ENCODE assay signal across 1 cellular context in the genomic region with DNA sequence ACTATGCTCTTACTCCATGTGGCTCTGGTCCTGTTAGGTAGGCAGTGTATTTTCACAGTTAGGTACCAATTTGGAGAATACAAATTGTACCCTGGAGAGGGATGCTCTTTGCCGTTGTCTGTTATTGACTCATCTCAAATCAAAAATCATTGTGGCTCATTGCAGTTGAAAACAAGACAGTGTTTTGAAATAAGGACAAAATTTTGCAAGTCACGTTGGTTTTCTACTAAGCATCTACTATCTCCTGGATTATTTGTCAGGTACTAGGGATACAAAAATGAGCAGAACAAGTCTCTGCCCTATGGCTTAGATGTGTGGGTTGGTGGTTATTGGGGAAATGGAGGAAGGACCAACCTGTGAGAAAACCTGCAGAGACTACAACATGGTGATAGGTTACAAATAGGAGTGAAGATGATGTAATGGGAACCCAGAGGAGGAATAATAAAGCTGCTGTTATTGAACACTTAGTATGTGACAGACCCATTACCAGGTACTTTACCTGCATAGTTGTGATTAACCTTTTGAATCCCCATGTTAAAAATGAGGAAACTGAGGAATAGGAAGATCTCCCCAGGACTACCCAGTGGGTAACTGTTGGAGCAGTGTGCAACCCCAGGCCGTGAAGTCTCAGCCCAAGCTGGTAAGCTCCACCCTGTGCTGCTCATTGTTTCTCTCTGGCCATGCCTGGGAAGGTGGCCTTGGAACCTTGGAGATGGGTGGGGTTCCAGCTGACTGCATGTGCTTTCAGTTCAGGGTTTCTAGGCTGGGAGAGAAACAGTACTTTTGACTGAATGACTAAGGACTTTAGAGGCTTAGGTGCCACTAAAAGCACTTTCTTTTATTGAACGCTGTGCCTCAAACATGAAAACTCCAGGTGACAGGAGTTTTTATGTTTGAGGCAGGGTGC.
TF ChIP-seq lines count a peak whose summit lies in the region.

No MANE protein-coding gene starts in this region.

TF ChIP-seq in HepG2, 621 proteins besides CTCF, POLR2A, EP300 and RAD21 (continued from another document and continues in another):
- TF ChIP-seq, protein P1, sequence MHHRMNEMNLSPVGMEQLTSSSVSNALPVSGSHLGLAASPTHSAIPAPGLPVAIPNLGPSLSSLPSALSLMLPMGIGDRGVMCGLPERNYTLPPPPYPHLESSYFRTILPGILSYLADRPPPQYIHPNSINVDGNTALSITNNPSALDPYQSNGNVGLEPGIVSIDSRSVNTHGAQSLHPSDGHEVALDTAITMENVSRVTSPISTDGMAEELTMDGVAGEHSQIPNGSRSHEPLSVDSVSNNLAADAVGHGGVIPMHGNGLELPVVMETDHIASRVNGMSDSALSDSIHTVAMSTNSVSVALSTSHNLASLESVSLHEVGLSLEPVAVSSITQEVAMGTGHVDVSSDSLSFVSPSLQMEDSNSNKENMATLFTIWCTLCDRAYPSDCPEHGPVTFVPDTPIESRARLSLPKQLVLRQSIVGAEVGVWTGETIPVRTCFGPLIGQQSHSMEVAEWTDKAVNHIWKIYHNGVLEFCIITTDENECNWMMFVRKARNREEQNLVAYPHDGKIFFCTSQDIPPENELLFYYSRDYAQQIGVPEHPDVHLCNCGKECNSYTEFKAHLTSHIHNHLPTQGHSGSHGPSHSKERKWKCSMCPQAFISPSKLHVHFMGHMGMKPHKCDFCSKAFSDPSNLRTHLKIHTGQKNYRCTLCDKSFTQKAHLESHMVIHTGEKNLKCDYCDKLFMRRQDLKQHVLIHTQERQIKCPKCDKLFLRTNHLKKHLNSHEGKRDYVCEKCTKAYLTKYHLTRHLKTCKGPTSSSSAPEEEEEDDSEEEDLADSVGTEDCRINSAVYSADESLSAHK (CRISPR knock-in tag; IDR thresholded peaks at IDR 0.05; ENCODE audit: borderline replicate concordance), result no peak
- TF ChIP-seq SMAD3 (CRISPR knock-in tag; IDR thresholded peaks at IDR 0.05) (peak; percentile 78; the same call in 1 of the 2 replicates), GATA4 (IDR thresholded peaks at IDR 0.05; ENCODE audit: borderline replicate concordance, low read depth) (no peak), ZNF589 (CRISPR knock-in tag; conservative IDR thresholded peaks at IDR 0.05) (no peak), HNF4G (IDR thresholded peaks at IDR 0.05; ENCODE audit: borderline replicate concordance, low read depth, low read length) (no peak), HNF4G (CRISPR knock-in tag; IDR thresholded peaks at IDR 0.05; ENCODE audit: borderline replicate concordance, low read depth) (no peak), NR3C1 (CRISPR knock-in tag; IDR thresholded peaks at IDR 0.05) (no peak), SKI (IDR thresholded peaks at IDR 0.05; ENCODE audit: partially characterized antibody) (no peak), ZNF335 (CRISPR knock-in tag; IDR thresholded peaks at IDR 0.05) (no peak), CBX1 (IDR thresholded peaks at IDR 0.05; ENCODE audit: low read depth) (no peak), XRCC5 (optimal IDR thresholded peaks at IDR 0.05; ENCODE audit: low read length) (no peak), NR2C2 (CRISPR knock-in tag; IDR thresholded peaks at IDR 0.05; ENCODE audit: borderline replicate concordance) (no peak), RFXANK (CRISPR knock-in tag; IDR thresholded peaks at IDR 0.05) (no peak), KAT7 (CRISPR knock-in tag; IDR thresholded peaks at IDR 0.05; ENCODE audit: borderline replicate concordance) (peak; percentile 73; the same call in 1 of the 2 replicates), SALL2 (CRISPR knock-in tag; IDR thresholded peaks at IDR 0.05) (no peak), MIER2 (CRISPR knock-in tag; IDR thresholded peaks at IDR 0.05) (peak; percentile 48; the same call in 1 of the 2 replicates), TP53 (CRISPR knock-in tag; conservative IDR thresholded peaks at IDR 0.05) (no peak), EZH2 (conservative IDR thresholded peaks at IDR 0.05; ENCODE audit: low read depth, low read length) (no peak), REXO4 (CRISPR knock-in tag; IDR thresholded peaks at IDR 0.05; ENCODE audit: borderline replicate concordance) (no peak), GPN1 (CRISPR knock-in tag; IDR thresholded peaks at IDR 0.05; ENCODE audit: borderline replicate concordance) (no peak), ZNF180 (CRISPR knock-in tag; IDR thresholded peaks at IDR 0.05; ENCODE audit: borderline replicate concordance, low read depth) (no peak), SP4 (CRISPR knock-in tag; IDR thresholded peaks at IDR 0.05) (0 out of 2 replicates have a peak, but pooled peaks have one; percentile 28), ZNF660 (CRISPR knock-in tag; IDR thresholded peaks at IDR 0.05; ENCODE audit: borderline replicate concordance, low read depth) (no peak), ZSCAN21 (CRISPR knock-in tag; IDR thresholded peaks at IDR 0.05; ENCODE audit: borderline replicate concordance) (no peak), SP1 (IDR thresholded peaks at IDR 0.05) (no peak), SP1 (CRISPR knock-in tag; IDR thresholded peaks at IDR 0.05) (no peak), PAF1 (CRISPR knock-in tag; IDR thresholded peaks at IDR 0.05) (no peak), RARA (CRISPR knock-in tag; IDR thresholded peaks at IDR 0.05) (0 out of 2 replicates have a peak, but pooled peaks have one; percentile 28), ISL2 (CRISPR knock-in tag; IDR thresholded peaks at IDR 0.05) (no peak), NCOR1 (IDR thresholded peaks at IDR 0.05; ENCODE audit: borderline replicate concordance, low read length) (no peak)
- TF ChIP-seq, protein P2, sequence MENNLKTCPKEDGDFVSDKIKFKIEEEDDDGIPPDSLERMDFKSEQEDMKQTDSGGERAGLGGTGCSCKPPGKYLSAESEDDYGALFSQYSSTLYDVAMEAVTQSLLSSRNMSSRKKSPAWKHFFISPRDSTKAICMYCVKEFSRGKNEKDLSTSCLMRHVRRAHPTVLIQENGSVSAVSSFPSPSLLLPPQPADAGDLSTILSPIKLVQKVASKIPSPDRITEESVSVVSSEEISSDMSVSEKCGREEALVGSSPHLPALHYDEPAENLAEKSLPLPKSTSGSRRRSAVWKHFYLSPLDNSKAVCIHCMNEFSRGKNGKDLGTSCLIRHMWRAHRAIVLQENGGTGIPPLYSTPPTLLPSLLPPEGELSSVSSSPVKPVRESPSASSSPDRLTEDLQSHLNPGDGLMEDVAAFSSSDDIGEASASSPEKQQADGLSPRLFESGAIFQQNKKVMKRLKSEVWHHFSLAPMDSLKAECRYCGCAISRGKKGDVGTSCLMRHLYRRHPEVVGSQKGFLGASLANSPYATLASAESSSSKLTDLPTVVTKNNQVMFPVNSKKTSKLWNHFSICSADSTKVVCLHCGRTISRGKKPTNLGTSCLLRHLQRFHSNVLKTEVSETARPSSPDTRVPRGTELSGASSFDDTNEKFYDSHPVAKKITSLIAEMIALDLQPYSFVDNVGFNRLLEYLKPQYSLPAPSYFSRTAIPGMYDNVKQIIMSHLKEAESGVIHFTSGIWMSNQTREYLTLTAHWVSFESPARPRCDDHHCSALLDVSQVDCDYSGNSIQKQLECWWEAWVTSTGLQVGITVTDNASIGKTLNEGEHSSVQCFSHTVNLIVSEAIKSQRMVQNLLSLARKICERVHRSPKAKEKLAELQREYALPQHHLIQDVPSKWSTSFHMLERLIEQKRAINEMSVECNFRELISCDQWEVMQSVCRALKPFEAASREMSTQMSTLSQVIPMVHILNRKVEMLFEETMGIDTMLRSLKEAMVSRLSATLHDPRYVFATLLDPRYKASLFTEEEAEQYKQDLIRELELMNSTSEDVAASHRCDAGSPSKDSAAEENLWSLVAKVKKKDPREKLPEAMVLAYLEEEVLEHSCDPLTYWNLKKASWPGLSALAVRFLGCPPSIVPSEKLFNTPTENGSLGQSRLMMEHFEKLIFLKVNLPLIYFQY (CRISPR knock-in tag; IDR thresholded peaks at IDR 0.05; ENCODE audit: borderline replicate concordance), result no peak
- TF ChIP-seq, protein P3, sequence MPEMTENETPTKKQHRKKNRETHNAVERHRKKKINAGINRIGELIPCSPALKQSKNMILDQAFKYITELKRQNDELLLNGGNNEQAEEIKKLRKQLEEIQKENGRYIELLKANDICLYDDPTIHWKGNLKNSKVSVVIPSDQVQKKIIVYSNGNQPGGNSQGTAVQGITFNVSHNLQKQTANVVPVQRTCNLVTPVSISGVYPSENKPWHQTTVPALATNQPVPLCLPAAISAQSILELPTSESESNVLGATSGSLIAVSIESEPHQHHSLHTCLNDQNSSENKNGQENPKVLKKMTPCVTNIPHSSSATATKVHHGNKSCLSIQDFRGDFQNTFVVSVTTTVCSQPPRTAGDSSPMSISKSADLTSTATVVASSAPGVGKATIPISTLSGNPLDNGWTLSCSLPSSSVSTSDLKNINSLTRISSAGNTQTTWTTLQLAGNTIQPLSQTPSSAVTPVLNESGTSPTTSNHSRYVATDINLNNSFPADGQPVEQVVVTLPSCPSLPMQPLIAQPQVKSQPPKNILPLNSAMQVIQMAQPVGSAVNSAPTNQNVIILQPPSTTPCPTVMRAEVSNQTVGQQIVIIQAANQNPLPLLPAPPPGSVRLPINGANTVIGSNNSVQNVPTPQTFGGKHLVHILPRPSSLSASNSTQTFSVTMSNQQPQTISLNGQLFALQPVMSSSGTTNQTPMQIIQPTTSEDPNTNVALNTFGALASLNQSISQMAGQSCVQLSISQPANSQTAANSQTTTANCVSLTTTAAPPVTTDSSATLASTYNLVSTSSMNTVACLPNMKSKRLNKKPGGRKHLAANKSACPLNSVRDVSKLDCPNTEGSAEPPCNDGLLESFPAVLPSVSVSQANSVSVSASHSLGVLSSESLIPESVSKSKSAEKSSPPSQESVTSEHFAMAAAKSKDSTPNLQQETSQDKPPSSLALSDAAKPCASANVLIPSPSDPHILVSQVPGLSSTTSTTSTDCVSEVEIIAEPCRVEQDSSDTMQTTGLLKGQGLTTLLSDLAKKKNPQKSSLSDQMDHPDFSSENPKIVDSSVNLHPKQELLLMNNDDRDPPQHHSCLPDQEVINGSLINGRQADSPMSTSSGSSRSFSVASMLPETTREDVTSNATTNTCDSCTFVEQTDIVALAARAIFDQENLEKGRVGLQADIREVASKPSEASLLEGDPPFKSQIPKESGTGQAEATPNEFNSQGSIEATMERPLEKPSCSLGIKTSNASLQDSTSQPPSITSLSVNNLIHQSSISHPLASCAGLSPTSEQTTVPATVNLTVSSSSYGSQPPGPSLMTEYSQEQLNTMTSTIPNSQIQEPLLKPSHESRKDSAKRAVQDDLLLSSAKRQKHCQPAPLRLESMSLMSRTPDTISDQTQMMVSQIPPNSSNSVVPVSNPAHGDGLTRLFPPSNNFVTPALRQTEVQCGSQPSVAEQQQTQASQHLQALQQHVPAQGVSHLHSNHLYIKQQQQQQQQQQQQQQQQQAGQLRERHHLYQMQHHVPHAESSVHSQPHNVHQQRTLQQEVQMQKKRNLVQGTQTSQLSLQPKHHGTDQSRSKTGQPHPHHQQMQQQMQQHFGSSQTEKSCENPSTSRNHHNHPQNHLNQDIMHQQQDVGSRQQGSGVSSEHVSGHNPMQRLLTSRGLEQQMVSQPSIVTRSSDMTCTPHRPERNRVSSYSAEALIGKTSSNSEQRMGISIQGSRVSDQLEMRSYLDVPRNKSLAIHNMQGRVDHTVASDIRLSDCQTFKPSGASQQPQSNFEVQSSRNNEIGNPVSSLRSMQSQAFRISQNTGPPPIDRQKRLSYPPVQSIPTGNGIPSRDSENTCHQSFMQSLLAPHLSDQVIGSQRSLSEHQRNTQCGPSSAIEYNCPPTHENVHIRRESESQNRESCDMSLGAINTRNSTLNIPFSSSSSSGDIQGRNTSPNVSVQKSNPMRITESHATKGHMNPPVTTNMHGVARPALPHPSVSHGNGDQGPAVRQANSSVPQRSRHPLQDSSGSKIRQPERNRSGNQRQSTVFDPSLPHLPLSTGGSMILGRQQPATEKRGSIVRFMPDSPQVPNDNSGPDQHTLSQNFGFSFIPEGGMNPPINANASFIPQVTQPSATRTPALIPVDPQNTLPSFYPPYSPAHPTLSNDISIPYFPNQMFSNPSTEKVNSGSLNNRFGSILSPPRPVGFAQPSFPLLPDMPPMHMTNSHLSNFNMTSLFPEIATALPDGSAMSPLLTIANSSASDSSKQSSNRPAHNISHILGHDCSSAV (CRISPR knock-in tag; IDR thresholded peaks at IDR 0.05; ENCODE audit: borderline replicate concordance), result no peak
- TF ChIP-seq, protein P4, sequence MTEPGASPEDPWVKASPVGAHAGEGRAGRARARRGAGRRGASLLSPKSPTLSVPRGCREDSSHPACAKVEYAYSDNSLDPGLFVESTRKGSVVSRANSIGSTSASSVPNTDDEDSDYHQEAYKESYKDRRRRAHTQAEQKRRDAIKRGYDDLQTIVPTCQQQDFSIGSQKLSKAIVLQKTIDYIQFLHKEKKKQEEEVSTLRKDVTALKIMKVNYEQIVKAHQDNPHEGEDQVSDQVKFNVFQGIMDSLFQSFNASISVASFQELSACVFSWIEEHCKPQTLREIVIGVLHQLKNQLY (CRISPR knock-in tag; IDR thresholded peaks at IDR 0.05), result peak; percentile 47; the same call in 1 of the 2 replicates
- TF ChIP-seq, protein P5, sequence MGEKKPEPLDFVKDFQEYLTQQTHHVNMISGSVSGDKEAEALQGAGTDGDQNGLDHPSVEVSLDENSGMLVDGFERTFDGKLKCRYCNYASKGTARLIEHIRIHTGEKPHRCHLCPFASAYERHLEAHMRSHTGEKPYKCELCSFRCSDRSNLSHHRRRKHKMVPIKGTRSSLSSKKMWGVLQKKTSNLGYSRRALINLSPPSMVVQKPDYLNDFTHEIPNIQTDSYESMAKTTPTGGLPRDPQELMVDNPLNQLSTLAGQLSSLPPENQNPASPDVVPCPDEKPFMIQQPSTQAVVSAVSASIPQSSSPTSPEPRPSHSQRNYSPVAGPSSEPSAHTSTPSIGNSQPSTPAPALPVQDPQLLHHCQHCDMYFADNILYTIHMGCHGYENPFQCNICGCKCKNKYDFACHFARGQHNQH (CRISPR knock-in tag; IDR thresholded peaks at IDR 0.05), result peak; percentile 40; the same call in 1 of the 2 replicates
- TF ChIP-seq, protein P6, sequence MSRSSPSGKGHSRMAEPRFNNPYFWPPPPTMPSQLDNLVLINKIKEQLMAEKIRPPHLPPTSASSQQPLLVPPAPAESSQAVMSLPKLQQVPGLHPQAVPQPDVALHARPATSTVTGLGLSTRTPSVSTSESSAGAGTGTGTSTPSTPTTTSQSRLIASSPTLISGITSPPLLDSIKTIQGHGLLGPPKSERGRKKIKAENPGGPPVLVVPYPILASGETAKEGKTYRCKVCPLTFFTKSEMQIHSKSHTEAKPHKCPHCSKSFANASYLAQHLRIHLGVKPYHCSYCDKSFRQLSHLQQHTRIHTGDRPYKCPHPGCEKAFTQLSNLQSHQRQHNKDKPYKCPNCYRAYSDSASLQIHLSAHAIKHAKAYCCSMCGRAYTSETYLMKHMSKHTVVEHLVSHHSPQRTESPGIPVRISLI (CRISPR knock-in tag; IDR thresholded peaks at IDR 0.05; ENCODE audit: borderline replicate concordance), result no peak
- TF ChIP-seq, protein P7, sequence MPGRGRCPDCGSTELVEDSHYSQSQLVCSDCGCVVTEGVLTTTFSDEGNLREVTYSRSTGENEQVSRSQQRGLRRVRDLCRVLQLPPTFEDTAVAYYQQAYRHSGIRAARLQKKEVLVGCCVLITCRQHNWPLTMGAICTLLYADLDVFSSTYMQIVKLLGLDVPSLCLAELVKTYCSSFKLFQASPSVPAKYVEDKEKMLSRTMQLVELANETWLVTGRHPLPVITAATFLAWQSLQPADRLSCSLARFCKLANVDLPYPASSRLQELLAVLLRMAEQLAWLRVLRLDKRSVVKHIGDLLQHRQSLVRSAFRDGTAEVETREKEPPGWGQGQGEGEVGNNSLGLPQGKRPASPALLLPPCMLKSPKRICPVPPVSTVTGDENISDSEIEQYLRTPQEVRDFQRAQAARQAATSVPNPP (CRISPR knock-in tag; IDR thresholded peaks at IDR 0.05), result no peak
- TF ChIP-seq, protein P8, sequence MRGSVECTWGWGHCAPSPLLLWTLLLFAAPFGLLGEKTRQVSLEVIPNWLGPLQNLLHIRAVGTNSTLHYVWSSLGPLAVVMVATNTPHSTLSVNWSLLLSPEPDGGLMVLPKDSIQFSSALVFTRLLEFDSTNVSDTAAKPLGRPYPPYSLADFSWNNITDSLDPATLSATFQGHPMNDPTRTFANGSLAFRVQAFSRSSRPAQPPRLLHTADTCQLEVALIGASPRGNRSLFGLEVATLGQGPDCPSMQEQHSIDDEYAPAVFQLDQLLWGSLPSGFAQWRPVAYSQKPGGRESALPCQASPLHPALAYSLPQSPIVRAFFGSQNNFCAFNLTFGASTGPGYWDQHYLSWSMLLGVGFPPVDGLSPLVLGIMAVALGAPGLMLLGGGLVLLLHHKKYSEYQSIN (CRISPR knock-in tag; IDR thresholded peaks at IDR 0.05; ENCODE audit: borderline replicate concordance), result no peak
